ENCODE assay signal across 1 cellular context in the genomic region with DNA sequence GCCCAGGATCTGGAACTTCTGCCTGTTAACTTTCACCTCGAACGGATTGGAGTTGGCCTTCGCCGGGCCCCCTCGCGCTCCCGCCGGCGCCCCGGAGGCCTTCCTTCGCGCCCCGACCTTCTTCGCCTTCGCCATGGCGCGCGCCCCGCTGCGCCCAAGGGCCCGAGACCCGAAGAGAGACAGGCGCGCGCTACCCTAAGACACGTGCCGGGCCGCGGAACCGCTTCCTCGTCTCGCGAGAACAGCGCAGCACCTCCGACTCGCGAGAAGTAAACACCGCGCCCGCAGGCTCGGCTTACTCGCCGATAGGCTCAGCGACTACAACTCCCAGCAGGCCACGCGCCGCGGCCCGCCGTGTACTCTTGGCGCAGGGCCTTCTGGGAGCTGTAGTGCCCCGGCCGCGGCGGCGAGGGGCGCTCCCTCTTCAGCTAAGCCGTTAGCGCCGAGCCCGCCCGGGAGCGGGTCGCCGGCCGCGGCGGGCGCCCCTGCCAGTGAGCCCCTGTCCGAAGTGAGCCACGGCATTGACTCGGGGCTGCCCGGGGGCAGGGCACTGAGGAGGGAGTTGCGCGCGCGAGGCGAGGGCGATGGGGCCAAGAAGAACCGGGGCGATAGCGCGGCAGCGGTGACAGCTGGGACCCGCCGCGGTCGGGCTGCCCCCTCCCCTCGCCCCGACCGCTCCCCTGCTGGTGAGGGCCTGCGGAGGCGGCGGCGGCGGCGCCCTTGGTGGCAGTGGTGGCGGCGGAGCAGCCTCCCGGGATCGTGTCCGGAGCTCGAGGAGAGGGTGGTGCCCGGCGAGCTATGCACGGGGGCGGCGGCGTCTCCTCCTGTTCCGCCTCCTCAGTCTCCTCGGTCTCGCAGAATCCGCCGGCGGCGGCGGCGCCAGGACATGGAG.
TF ChIP-seq lines count a peak whose summit lies in the region.

A gene (plus strand): TSS at position 387 of the 892 bp plus-strand sequence. CDS start 500 bp downstream, at position 887.
A gene (minus strand): TSS at position 222 of the 892 bp plus-strand sequence. CDS start 87 bp downstream, at position 135.

TF ChIP-seq in HepG2, 621 proteins besides CTCF, POLR2A, EP300 and RAD21 (continued from another document):
- TF ChIP-seq, protein P1, sequence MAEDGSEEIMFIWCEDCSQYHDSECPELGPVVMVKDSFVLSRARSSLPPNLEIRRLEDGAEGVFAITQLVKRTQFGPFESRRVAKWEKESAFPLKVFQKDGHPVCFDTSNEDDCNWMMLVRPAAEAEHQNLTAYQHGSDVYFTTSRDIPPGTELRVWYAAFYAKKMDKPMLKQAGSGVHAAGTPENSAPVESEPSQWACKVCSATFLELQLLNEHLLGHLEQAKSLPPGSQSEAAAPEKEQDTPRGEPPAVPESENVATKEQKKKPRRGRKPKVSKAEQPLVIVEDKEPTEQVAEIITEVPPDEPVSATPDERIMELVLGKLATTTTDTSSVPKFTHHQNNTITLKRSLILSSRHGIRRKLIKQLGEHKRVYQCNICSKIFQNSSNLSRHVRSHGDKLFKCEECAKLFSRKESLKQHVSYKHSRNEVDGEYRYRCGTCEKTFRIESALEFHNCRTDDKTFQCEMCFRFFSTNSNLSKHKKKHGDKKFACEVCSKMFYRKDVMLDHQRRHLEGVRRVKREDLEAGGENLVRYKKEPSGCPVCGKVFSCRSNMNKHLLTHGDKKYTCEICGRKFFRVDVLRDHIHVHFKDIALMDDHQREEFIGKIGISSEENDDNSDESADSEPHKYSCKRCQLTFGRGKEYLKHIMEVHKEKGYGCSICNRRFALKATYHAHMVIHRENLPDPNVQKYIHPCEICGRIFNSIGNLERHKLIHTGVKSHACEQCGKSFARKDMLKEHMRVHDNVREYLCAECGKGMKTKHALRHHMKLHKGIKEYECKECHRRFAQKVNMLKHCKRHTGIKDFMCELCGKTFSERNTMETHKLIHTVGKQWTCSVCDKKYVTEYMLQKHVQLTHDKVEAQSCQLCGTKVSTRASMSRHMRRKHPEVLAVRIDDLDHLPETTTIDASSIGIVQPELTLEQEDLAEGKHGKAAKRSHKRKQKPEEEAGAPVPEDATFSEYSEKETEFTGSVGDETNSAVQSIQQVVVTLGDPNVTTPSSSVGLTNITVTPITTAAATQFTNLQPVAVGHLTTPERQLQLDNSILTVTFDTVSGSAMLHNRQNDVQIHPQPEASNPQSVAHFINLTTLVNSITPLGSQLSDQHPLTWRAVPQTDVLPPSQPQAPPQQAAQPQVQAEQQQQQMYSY (CRISPR knock-in tag; IDR thresholded peaks at IDR 0.05) = peak; percentile 29; the same call in 1 of the 2 replicates
- TF ChIP-seq ZMYM4 (CRISPR knock-in tag; IDR thresholded peaks at IDR 0.05) (peak; percentile 95), PHB2 (IDR thresholded peaks at IDR 0.05; ENCODE audit: partially characterized antibody) (no peak), POLR2AphosphoS2 (IDR thresholded peaks at IDR 0.05; ENCODE audit: low read depth, low read length) (no peak), ZKSCAN1 (IDR thresholded peaks at IDR 0.05; ENCODE audit: low read length) (no peak), ZNF790 (CRISPR knock-in tag; IDR thresholded peaks at IDR 0.05; ENCODE audit: borderline replicate concordance) (peak; percentile 49; the same call in 1 of the 2 replicates), RBM39 (IDR thresholded peaks at IDR 0.05; ENCODE audit: low read depth, low read length, poor library complexity, severe bottlenecking) (peak; percentile 80)
TF ChIP-seq in HepG2: peak in this region for 393.
